In genomic region chr1:29324771-29325351, GRCh38 we compare ENCODE assay signal across 17 cellular contexts.
DNase-seq lines count a peak whose midpoint lies in the region; ATAC-seq and TF ChIP-seq lines count a peak whose summit lies in the region.
"Had no signal": no experiment of that assay in that cellular context is flagged by ENCODE, and none has a peak within 500 bp of the region (broad histone marks: within the 10 kb centered on the region; RNA-seq: fewer than 3 reads in every experiment).

No MANE protein-coding gene starts in this region.

- H3K9me2 ChIP-seq in GM23338 (ENCODE audit: insufficient read depth), result no peaks in the 10 kb centered on the region

- H3K36me3 ChIP-seq in GM23338 (ENCODE audit: insufficient read depth) (no peaks in the 10 kb centered on the region), adrenal gland (replicated peaks in 1 of 2) (no peaks in the 10 kb centered on the region)
- H3K36me3 ChIP-seq in CD8-positive, alpha-beta T cell (ENCODE audit: insufficient read depth, low read length), result no peaks in the 10 kb centered on the region
- H3K36me3 ChIP-seq: BLaER1 had no signal

- H3K9me3 Mint-ChIP-seq in GM23338, result no peaks in the 10 kb centered on the region
- H3K9me3 Mint-ChIP-seq in nephron progenitor cell, result no peaks in the 10 kb centered on the region
- no peaks in the 10 kb centered on the region for H3K9me3 Mint-ChIP-seq in CD8-positive, alpha-beta T cell
- H3K9me3 Mint-ChIP-seq: activated T-helper 1 cell treated with anti-CD3 and anti-CD28 coated beads, Interleukin-12 subunit alpha, Interleukin-12 subunit beta, Interleukin-2, Interleukin-4 antibody, amounts not matched to agents 30 ng/mL and 10 ng/mL and 1 ng/mL, durations not matched to agents 14 hours and 24 hours and 36 hours; dendritic cell treated with granulocyte-macrophage colony-stimulating factor and Interleukin-4, amounts not matched to agents 40 ng/mL and 50 ng/mL, for 4 days; stimulated activated naive CD8-positive, alpha-beta T cell treated with anti-CD3 and anti-CD28 coated beads, Interleukin-15, amount 100 ng/mL, for 72 hours had no signal

- peaks cover 17% of the 10 kb centered on the region for H3K4me1 Mint-ChIP-seq in GM23338
- H3K4me1 Mint-ChIP-seq in nephron progenitor cell, result peaks cover 49% of the 10 kb centered on the region
- H3K4me1 Mint-ChIP-seq in CD8-positive, alpha-beta T cell (ENCODE audit: low read depth), result no peaks in the 10 kb centered on the region
- H3K4me1 Mint-ChIP-seq: stimulated activated naive CD8-positive, alpha-beta T cell treated with anti-CD3 and anti-CD28 coated beads, Interleukin-15, amount 100 ng/mL, for 72 hours had no signal

- peaks cover 5% of the 10 kb centered on the region for H3K4me1 ChIP-seq in GM23338 (ENCODE audit: insufficient read depth)
- no peaks in the 10 kb centered on the region for H3K4me1 ChIP-seq in adrenal gland (replicated peaks in 1 of 2)
- no peaks in the 10 kb centered on the region for H3K4me1 ChIP-seq in CD8-positive, alpha-beta T cell (ENCODE audit: insufficient read depth, low read length)

- H3K36me3 Mint-ChIP-seq in GM23338 (ENCODE audit: low read depth) (peaks cover 6% of the 10 kb centered on the region; the same call in 2 of the 3 replicates), nephron progenitor cell (ENCODE audit: low read depth) (peaks cover 19% of the 10 kb centered on the region)
- no peaks in the 10 kb centered on the region for H3K36me3 Mint-ChIP-seq in CD8-positive, alpha-beta T cell

- intact Hi-C loops in adrenal gland (cut with DNase I), result no loop called here
- intact Hi-C loops in CD8-positive, alpha-beta T cell (cut with DNase I, micrococcal nuclease), result no loop called here

- peak overlapping the region; percentile 23; the same call in 1 of the 2 replicates for H2AFZ ChIP-seq in GM23338

- peak overlapping the region; percentile 72 for H3K4me2 ChIP-seq in GM23338
- H3K4me2 ChIP-seq: BLaER1 had no signal

- H3K9me3 ChIP-seq in adrenal gland (replicated peaks in 1 of 3), result no peaks in the 10 kb centered on the region
- no peaks in the 10 kb centered on the region for H3K9me3 ChIP-seq in CD8-positive, alpha-beta T cell (ENCODE audit: low read length)
- H3K9me3 ChIP-seq: BLaER1 had no signal

- H3K27me3 Mint-ChIP-seq in GM23338 (ENCODE audit: insufficient read depth, low read depth, poor library complexity) (peaks cover 8% of the 10 kb centered on the region), nephron progenitor cell (ENCODE audit: low read depth, poor library complexity) (no peaks in the 10 kb centered on the region)
- H3K27me3 Mint-ChIP-seq in CD8-positive, alpha-beta T cell (ENCODE audit: low read depth), result peaks cover 1% of the 10 kb centered on the region
- H3K27me3 Mint-ChIP-seq: dendritic cell treated with granulocyte-macrophage colony-stimulating factor and Interleukin-4, amounts not matched to agents 40 ng/mL and 50 ng/mL, for 4 days; stimulated activated naive CD8-positive, alpha-beta T cell treated with anti-CD3 and anti-CD28 coated beads, Interleukin-15, amount 100 ng/mL, for 72 hours had no signal

- no peaks in the 10 kb centered on the region for H4K20me1 ChIP-seq in GM23338 (replicated peaks; ENCODE audit: insufficient read depth)
- H4K20me1 ChIP-seq: BLaER1 had no signal

- 64 to 79% (median 72%) methylated on average over 19 of the region's 19 CpGs for WGBS in adrenal gland, 4 donors

- H3K79me2 ChIP-seq in GM23338 (replicated peaks; ENCODE audit: insufficient read depth), result no peaks in the 10 kb centered on the region

- DNase-seq in GM23338 (ENCODE audit: low spot score) (peak; percentile 100), NCI-H526 (lab: John Stamatoyannopoulos, UW) (peak; percentile 58 to 68), epithelial cell of esophagus (ENCODE audit: low read depth) (peak; percentile 13), nephron progenitor cell (peak; percentile 77), GDM1 (lab: John Stamatoyannopoulos, UW) (no peak), adrenal gland (no peak)
- DNase-seq in CD8-positive, alpha-beta T cell, result no peak
- DNase-seq: amniotic stem cell; NCI-H2107; PC-3; stimulated activated naive CD8-positive, alpha-beta T cell treated with anti-CD3 and anti-CD28 coated beads, Interleukin-15, amount 100 ng/mL, for 72 hours; T-helper 17 cell had no signal

- H3K4me3 Mint-ChIP-seq in GM23338 (peak overlapping the region; percentile 72), nephron progenitor cell (peak overlapping the region; percentile 41)
- H3K4me3 Mint-ChIP-seq in CD8-positive, alpha-beta T cell, result no peak overlapping the region
- H3K4me3 Mint-ChIP-seq: activated T-helper 1 cell treated with anti-CD3 and anti-CD28 coated beads, Interleukin-12 subunit alpha, Interleukin-12 subunit beta, Interleukin-2, Interleukin-4 antibody, amounts not matched to agents 30 ng/mL and 10 ng/mL and 1 ng/mL, durations not matched to agents 14 hours and 24 hours and 36 hours; dendritic cell treated with granulocyte-macrophage colony-stimulating factor and Interleukin-4, amounts not matched to agents 40 ng/mL and 50 ng/mL, for 4 days; stimulated activated naive CD8-positive, alpha-beta T cell treated with anti-CD3 and anti-CD28 coated beads, Interleukin-15, amount 100 ng/mL, for 72 hours; T-helper 17 cell had no signal

- no peaks in the 10 kb centered on the region for H3K27me3 ChIP-seq in GM23338 (ENCODE audit: insufficient read depth)
- no peaks in the 10 kb centered on the region for H3K27me3 ChIP-seq in adrenal gland
- H3K27me3 ChIP-seq in CD8-positive, alpha-beta T cell (ENCODE audit: insufficient read depth, low read length), result no peaks in the 10 kb centered on the region
- H3K27me3 ChIP-seq: BLaER1 had no signal

- H3K27ac ChIP-seq in GM23338 (ENCODE audit: low read depth), result peak overlapping the region; percentile 78; the same call in 1 of the 2 replicates
- no peak overlapping the region for H3K27ac ChIP-seq in adrenal gland
- no peak overlapping the region for H3K27ac ChIP-seq in CD8-positive, alpha-beta T cell (ENCODE audit: low read depth, low read length)
- H3K27ac ChIP-seq: BLaER1, HL-60 had no signal

- POLR2A ChIA-PET in CD8-positive, alpha-beta T cell (lab: Charles Lee), result no interaction called here

- no peaks in the 10 kb centered on the region for H3F3A ChIP-seq in GM23338 (replicated peaks; ENCODE audit: low read depth)

- ATAC-seq in GM23338 (peak; percentile 90), HG02840 (IDR thresholded peaks at IDR 0.05; ENCODE audit: low FRiP score, unreplicated experiment) (no peak)
- no peak for ATAC-seq in CD8-positive, alpha-beta T cell
- ATAC-seq: PC-3; stimulated activated naive CD8-positive, alpha-beta T cell treated with anti-CD3 and anti-CD28 coated beads, Interleukin-15, amount 100 ng/mL, for 72 hours; T-helper 17 cell had no signal

- H3K4me3 ChIP-seq in GM23338, result peak overlapping the region; percentile 41
- H3K4me3 ChIP-seq in epithelial cell of esophagus (ENCODE audit: low read length), result no peak overlapping the region
- H3K4me3 ChIP-seq in adrenal gland, result no peak overlapping the region
- H3K4me3 ChIP-seq in CD8-positive, alpha-beta T cell (ENCODE audit: low read depth, low read length), result no peak overlapping the region
- H3K4me3 ChIP-seq: BLaER1 had no signal

- H3K27ac Mint-ChIP-seq in GM23338 (peak overlapping the region; percentile 80), nephron progenitor cell (no peak overlapping the region)
- no peak overlapping the region for H3K27ac Mint-ChIP-seq in CD8-positive, alpha-beta T cell
- H3K27ac Mint-ChIP-seq: activated T-helper 1 cell treated with anti-CD3 and anti-CD28 coated beads, Interleukin-12 subunit alpha, Interleukin-12 subunit beta, Interleukin-2, Interleukin-4 antibody, amounts not matched to agents 30 ng/mL and 10 ng/mL and 1 ng/mL, durations not matched to agents 14 hours and 24 hours and 36 hours; dendritic cell treated with granulocyte-macrophage colony-stimulating factor and Interleukin-4, amounts not matched to agents 40 ng/mL and 50 ng/mL, for 4 days; stimulated activated naive CD8-positive, alpha-beta T cell treated with anti-CD3 and anti-CD28 coated beads, Interleukin-15, amount 100 ng/mL, for 72 hours; T-helper 17 cell had no signal

- TF ChIP-seq POLR2A in adrenal gland (IDR thresholded peaks at IDR 0.05), result no peak

- CTCF ChIA-PET in CD8-positive, alpha-beta T cell (lab: Charles Lee), result no interaction called here

- TF ChIP-seq CTCF in GM23338 (conservative IDR thresholded peaks at IDR 0.05; ENCODE audit: low read depth in 2 of 2), result no peak
- TF ChIP-seq CTCF in epithelial cell of esophagus (IDR thresholded peaks at IDR 0.05; ENCODE audit: insufficient read depth, low read depth, low read length, missing control alignments), result no peak
- TF ChIP-seq CTCF in nephron progenitor cell (IDR thresholded peaks at IDR 0.05), result no peak
- TF ChIP-seq CTCF in adrenal gland (IDR thresholded peaks at IDR 0.05), result no peak
- TF ChIP-seq CTCF in CD8-positive, alpha-beta T cell (IDR thresholded peaks at IDR 0.05), result no peak

TF ChIP-seq in GM23338, 12 proteins besides CTCF, POLR2A, EP300 and RAD21:
- TF ChIP-seq STAT1 (IDR thresholded peaks at IDR 0.05; ENCODE audit: unreplicated experiment), result no peak
- peak; percentile 55 for TF ChIP-seq POLR2AphosphoS5 (IDR thresholded peaks at IDR 0.05; ENCODE audit: low read depth)

Comparison
In these comparisons a context has a peak if more than half of its experiments do, and no peak if none do; other contexts are left out.
1. DNase-seq: peak in GM23338 (single experiment), NCI-H526 (2 of 2), epithelial cell of esophagus (single experiment) and nephron progenitor cell (single experiment); none in GDM1 (single experiment), adrenal gland (0 of 7) and CD8-positive, alpha-beta T cell (0 of 7).